ENCODE assay signal across 1 cellular context in genomic region chr3:78176869-78177268, GRCh38.
TF ChIP-seq lines count a peak whose summit lies in the region.

No MANE protein-coding gene starts in this region.

TF ChIP-seq in HepG2, 621 proteins besides CTCF, POLR2A, EP300 and RAD21 (continued from another document and continues in another):
- TF ChIP-seq, protein P1, sequence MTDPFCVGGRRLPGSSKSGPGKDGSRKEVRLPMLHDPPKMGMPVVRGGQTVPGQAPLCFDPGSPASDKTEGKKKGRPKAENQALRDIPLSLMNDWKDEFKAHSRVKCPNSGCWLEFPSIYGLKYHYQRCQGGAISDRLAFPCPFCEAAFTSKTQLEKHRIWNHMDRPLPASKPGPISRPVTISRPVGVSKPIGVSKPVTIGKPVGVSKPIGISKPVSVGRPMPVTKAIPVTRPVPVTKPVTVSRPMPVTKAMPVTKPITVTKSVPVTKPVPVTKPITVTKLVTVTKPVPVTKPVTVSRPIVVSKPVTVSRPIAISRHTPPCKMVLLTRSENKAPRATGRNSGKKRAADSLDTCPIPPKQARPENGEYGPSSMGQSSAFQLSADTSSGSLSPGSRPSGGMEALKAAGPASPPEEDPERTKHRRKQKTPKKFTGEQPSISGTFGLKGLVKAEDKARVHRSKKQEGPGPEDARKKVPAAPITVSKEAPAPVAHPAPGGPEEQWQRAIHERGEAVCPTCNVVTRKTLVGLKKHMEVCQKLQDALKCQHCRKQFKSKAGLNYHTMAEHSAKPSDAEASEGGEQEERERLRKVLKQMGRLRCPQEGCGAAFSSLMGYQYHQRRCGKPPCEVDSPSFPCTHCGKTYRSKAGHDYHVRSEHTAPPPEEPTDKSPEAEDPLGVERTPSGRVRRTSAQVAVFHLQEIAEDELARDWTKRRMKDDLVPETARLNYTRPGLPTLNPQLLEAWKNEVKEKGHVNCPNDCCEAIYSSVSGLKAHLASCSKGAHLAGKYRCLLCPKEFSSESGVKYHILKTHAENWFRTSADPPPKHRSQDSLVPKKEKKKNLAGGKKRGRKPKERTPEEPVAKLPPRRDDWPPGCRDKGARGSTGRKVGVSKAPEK (CRISPR knock-in tag; IDR thresholded peaks at IDR 0.05; ENCODE audit: borderline replicate concordance), result no peak
- no peak for TF ChIP-seq ZSCAN29 (CRISPR knock-in tag; conservative IDR thresholded peaks at IDR 0.05)
- TF ChIP-seq KLF9 (CRISPR knock-in tag; IDR thresholded peaks at IDR 0.05; ENCODE audit: low read depth), result no peak
- TF ChIP-seq ATRX (CRISPR knock-in tag; IDR thresholded peaks at IDR 0.05; ENCODE audit: borderline replicate concordance), result no peak
- peak; percentile 69; the same call in 1 of the 2 replicates for TF ChIP-seq ZNF331 (CRISPR knock-in tag; IDR thresholded peaks at IDR 0.05)
- no peak for TF ChIP-seq ZNF781 (CRISPR knock-in tag; IDR thresholded peaks at IDR 0.05; ENCODE audit: borderline replicate concordance, not compliant biosample characterization)
- TF ChIP-seq PRMT3 (CRISPR knock-in tag; IDR thresholded peaks at IDR 0.05; ENCODE audit: borderline replicate concordance, low read depth), result no peak
- no peak for TF ChIP-seq ZBTB7A (CRISPR knock-in tag; IDR thresholded peaks at IDR 0.05)
- TF ChIP-seq ZC3H13 (CRISPR knock-in tag; IDR thresholded peaks at IDR 0.05), result no peak
- TF ChIP-seq, protein P2, sequence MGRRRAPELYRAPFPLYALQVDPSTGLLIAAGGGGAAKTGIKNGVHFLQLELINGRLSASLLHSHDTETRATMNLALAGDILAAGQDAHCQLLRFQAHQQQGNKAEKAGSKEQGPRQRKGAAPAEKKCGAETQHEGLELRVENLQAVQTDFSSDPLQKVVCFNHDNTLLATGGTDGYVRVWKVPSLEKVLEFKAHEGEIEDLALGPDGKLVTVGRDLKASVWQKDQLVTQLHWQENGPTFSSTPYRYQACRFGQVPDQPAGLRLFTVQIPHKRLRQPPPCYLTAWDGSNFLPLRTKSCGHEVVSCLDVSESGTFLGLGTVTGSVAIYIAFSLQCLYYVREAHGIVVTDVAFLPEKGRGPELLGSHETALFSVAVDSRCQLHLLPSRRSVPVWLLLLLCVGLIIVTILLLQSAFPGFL (CRISPR knock-in tag; IDR thresholded peaks at IDR 0.05), result no peak
- TF ChIP-seq E2F5 (CRISPR knock-in tag; conservative IDR thresholded peaks at IDR 0.05), result no peak
- TF ChIP-seq ARHGAP35 (CRISPR knock-in tag; IDR thresholded peaks at IDR 0.05; ENCODE audit: borderline replicate concordance), result no peak
- no peak for TF ChIP-seq PLRG1 (conservative IDR thresholded peaks at IDR 0.05)
- TF ChIP-seq MAFG (CRISPR knock-in tag; IDR thresholded peaks at IDR 0.05), result no peak
- TF ChIP-seq ZNF256 (CRISPR knock-in tag; conservative IDR thresholded peaks at IDR 0.05), result no peak
- no peak for TF ChIP-seq ZNF562 (CRISPR knock-in tag; IDR thresholded peaks at IDR 0.05; ENCODE audit: borderline replicate concordance)
- TF ChIP-seq, protein P3, sequence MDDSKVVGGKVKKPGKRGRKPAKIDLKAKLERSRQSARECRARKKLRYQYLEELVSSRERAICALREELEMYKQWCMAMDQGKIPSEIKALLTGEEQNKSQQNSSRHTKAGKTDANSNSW (CRISPR knock-in tag; IDR thresholded peaks at IDR 0.05; ENCODE audit: borderline replicate concordance), result no peak
- TF ChIP-seq IKZF1 (IDR thresholded peaks at IDR 0.05), result no peak
- TF ChIP-seq MYNN (CRISPR knock-in tag; IDR thresholded peaks at IDR 0.05; ENCODE audit: low read depth), result no peak
- TF ChIP-seq ADNP (CRISPR knock-in tag; IDR thresholded peaks at IDR 0.05), result no peak
- TF ChIP-seq ZNF724P (CRISPR knock-in tag; IDR thresholded peaks at IDR 0.05; ENCODE audit: borderline replicate concordance), result no peak
- TF ChIP-seq, protein P4, sequence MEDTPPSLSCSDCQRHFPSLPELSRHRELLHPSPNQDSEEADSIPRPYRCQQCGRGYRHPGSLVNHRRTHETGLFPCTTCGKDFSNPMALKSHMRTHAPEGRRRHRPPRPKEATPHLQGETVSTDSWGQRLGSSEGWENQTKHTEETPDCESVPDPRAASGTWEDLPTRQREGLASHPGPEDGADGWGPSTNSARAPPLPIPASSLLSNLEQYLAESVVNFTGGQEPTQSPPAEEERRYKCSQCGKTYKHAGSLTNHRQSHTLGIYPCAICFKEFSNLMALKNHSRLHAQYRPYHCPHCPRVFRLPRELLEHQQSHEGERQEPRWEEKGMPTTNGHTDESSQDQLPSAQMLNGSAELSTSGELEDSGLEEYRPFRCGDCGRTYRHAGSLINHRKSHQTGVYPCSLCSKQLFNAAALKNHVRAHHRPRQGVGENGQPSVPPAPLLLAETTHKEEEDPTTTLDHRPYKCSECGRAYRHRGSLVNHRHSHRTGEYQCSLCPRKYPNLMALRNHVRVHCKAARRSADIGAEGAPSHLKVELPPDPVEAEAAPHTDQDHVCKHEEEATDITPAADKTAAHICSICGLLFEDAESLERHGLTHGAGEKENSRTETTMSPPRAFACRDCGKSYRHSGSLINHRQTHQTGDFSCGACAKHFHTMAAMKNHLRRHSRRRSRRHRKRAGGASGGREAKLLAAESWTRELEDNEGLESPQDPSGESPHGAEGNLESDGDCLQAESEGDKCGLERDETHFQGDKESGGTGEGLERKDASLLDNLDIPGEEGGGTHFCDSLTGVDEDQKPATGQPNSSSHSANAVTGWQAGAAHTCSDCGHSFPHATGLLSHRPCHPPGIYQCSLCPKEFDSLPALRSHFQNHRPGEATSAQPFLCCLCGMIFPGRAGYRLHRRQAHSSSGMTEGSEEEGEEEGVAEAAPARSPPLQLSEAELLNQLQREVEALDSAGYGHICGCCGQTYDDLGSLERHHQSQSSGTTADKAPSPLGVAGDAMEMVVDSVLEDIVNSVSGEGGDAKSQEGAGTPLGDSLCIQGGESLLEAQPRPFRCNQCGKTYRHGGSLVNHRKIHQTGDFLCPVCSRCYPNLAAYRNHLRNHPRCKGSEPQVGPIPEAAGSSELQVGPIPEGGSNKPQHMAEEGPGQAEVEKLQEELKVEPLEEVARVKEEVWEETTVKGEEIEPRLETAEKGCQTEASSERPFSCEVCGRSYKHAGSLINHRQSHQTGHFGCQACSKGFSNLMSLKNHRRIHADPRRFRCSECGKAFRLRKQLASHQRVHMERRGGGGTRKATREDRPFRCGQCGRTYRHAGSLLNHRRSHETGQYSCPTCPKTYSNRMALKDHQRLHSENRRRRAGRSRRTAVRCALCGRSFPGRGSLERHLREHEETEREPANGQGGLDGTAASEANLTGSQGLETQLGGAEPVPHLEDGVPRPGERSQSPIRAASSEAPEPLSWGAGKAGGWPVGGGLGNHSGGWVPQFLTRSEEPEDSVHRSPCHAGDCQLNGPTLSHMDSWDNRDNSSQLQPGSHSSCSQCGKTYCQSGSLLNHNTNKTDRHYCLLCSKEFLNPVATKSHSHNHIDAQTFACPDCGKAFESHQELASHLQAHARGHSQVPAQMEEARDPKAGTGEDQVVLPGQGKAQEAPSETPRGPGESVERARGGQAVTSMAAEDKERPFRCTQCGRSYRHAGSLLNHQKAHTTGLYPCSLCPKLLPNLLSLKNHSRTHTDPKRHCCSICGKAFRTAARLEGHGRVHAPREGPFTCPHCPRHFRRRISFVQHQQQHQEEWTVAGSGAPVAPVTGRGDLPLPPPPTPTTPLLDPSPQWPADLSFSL (CRISPR knock-in tag; IDR thresholded peaks at IDR 0.05), result no peak
- TF ChIP-seq TAF1 (CRISPR knock-in tag; IDR thresholded peaks at IDR 0.05), result no peak
- peak; percentile 38; the same call in 1 of the 2 replicates for TF ChIP-seq ZNF292 (CRISPR knock-in tag; IDR thresholded peaks at IDR 0.05; ENCODE audit: borderline replicate concordance, low read depth)
- TF ChIP-seq ZNF572 (CRISPR knock-in tag; IDR thresholded peaks at IDR 0.05), result no peak
- no peak for TF ChIP-seq NONO (IDR thresholded peaks at IDR 0.05)
- TF ChIP-seq NONO (CRISPR knock-in tag; conservative IDR thresholded peaks at IDR 0.05), result 0 out of 2 replicates have a peak, but pooled peaks have one; percentile 38
- TF ChIP-seq, protein P5, sequence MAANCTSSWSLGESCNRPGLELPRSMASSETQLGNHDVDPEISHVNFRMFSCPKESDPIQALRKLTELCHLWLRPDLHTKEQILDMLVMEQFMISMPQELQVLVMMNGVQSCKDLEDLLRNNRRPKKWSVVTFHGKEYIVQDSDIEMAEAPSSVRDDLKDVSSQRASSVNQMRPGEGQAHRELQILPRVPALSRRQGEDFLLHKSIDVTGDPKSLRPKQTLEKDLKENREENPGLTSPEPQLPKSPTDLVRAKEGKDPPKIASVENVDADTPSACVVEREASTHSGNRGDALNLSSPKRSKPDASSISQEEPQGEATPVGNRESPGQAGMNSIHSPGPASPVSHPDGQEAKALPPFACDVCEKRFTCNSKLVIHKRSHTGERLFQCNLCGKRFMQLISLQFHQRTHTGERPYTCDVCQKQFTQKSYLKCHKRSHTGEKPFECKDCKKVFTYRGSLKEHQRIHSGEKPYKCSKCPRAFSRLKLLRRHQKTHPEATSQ (CRISPR knock-in tag; IDR thresholded peaks at IDR 0.05; ENCODE audit: borderline replicate concordance), result no peak; the same call in 1 of the 2 replicates
- TF ChIP-seq NFE2L2 (IDR thresholded peaks at IDR 0.05; ENCODE audit: low read length), result no peak
- TF ChIP-seq HNF4A (CRISPR knock-in tag; IDR thresholded peaks at IDR 0.05), result peak; percentile 46; the same call in 1 of the 2 replicates
- TF ChIP-seq ZNF446 (CRISPR knock-in tag; IDR thresholded peaks at IDR 0.05), result no peak
- no peak; the same call in 2 of the 3 replicates for TF ChIP-seq MXI1 (IDR thresholded peaks at IDR 0.05; ENCODE audit: borderline replicate concordance, low read depth, low read length)
- TF ChIP-seq NFE2 (CRISPR knock-in tag; IDR thresholded peaks at IDR 0.05), result no peak
- TF ChIP-seq KLF15 (CRISPR knock-in tag; IDR thresholded peaks at IDR 0.05; ENCODE audit: borderline replicate concordance), result no peak
- TF ChIP-seq REST (IDR thresholded peaks at IDR 0.05; ENCODE audit: borderline replicate concordance in 1 of 2, low read depth in 1 of 2, low read length in 2 of 2), result no peak; a peak in 1 of 4 replicates
- no peak for TF ChIP-seq KDM6A (CRISPR knock-in tag; IDR thresholded peaks at IDR 0.05; ENCODE audit: low read depth)
- TF ChIP-seq NR2F6 (IDR thresholded peaks at IDR 0.05), result no peak
- peak; percentile 32; the same call in 1 of the 2 replicates for TF ChIP-seq NR2F6 (CRISPR knock-in tag; IDR thresholded peaks at IDR 0.05)
- TF ChIP-seq ZNF367 (CRISPR knock-in tag; IDR thresholded peaks at IDR 0.05; ENCODE audit: borderline replicate concordance), result no peak
- TF ChIP-seq ARNT (IDR thresholded peaks at IDR 0.05), result no peak
- TF ChIP-seq NR0B2 (CRISPR knock-in tag; IDR thresholded peaks at IDR 0.05), result no peak
- no peak for TF ChIP-seq ZNF770 (CRISPR knock-in tag; IDR thresholded peaks at IDR 0.05)
- TF ChIP-seq FLYWCH1 (CRISPR knock-in tag; IDR thresholded peaks at IDR 0.05), result no peak
- TF ChIP-seq, protein P6, sequence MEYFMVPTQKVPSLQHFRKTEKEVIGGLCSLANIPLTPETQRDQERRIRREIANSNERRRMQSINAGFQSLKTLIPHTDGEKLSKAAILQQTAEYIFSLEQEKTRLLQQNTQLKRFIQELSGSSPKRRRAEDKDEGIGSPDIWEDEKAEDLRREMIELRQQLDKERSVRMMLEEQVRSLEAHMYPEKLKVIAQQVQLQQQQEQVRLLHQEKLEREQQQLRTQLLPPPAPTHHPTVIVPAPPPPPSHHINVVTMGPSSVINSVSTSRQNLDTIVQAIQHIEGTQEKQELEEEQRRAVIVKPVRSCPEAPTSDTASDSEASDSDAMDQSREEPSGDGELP (IDR thresholded peaks at IDR 0.05; ENCODE audit: borderline replicate concordance, low read depth), result no peak
- TF ChIP-seq LCORL (IDR thresholded peaks at IDR 0.05), result no peak
- TF ChIP-seq LCORL (CRISPR knock-in tag; IDR thresholded peaks at IDR 0.05), result no peak
- TF ChIP-seq ZNF335 (CRISPR knock-in tag; IDR thresholded peaks at IDR 0.05), result no peak
